ENCODE assay signal across 9 cellular contexts in the genomic region with DNA sequence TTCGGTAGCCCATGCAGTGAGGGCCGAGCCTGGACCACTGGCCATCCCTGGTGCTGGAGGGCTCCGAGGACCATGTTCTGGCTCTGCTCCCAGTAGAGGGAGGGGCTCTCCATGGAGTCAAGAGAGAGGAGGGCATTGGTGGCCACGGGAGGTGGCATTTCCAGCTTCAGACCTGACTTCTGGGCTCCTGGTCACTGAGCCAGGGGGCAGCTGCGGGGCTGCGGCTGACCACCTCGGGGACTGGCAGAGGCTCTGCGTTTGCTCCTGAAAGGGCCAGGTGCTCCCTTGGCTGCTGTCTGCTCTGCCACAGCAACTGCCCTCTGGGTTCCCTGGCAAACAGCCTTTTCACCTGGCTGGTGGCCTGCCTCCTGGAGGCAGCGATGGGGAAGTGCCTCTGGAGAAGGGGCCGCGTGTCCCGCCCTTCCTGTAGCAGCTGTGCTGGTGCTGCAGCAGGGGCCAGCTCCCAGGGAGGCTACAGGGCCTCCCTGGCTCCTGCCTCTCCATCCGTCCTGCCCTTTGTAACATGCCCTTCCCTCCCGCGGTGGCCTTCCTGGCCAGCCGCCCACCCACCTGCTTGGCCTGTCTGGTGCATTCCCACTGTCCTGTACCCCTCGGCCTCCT.
DNase-seq lines count a peak whose midpoint lies in the region; ATAC-seq and TF ChIP-seq lines count a peak whose summit lies in the region.
"Had no signal": no experiment of that assay in that cellular context is flagged by ENCODE, and none has a peak within 500 bp of the region (broad histone marks: within the 10 kb centered on the region; RNA-seq: fewer than 3 reads in every experiment).

No MANE protein-coding gene starts in this region.

- H3K9me3 ChIP-seq in A673 (ENCODE audit: low read depth, low read length, poor library complexity, severe bottlenecking) = no peaks in the 10 kb centered on the region
- H3K9me3 ChIP-seq in Peyer's patch = no peaks in the 10 kb centered on the region
- H3K9me3 ChIP-seq in iPS-15b (ENCODE audit: control insufficient read depth, insufficient read depth, low read length) = no peaks in the 10 kb centered on the region
- H3K9me3 ChIP-seq: psoas muscle had no signal

- H3K36me3 ChIP-seq in A673 (ENCODE audit: insufficient read depth, low read length, poor library complexity, severe bottlenecking) (no peaks in the 10 kb centered on the region), Peyer's patch (no peaks in the 10 kb centered on the region), iPS-15b (ENCODE audit: control insufficient read depth, insufficient read depth, low read length) (peaks cover 12% of the 10 kb centered on the region)

- POLR2A ChIA-PET in A673 (lab: Charles Lee; ENCODE audit: low non-redundant PET) = no interaction called here

- DNase-seq in A673 (ENCODE audit: low spot score) (peak; percentile 56), GM13977 (ENCODE audit: low spot score) (no peak), Peyer's patch (peak in 2 of 3 donors; percentile 4 to 45), KG1 (lab: John Stamatoyannopoulos, UW) (no peak), GF-D8 (lab: John Stamatoyannopoulos, UW) (no peak), EL (no peak)

- no peak overlapping the region for H3K9ac ChIP-seq in iPS-15b (ENCODE audit: low read depth, low read length)

- H3K27me3 ChIP-seq in A673 (replicated peaks; ENCODE audit: insufficient read depth, low read depth, low read length, poor library complexity) (peaks cover 43% of the 10 kb centered on the region), Peyer's patch (peaks cover 0 to 13% of the 10 kb centered on the region in 2 donors), iPS-15b (ENCODE audit: control insufficient read depth, insufficient read depth, low read length) (peaks cover 2% of the 10 kb centered on the region)

- intact Hi-C loops in A673 (cut with micrococcal nuclease; ENCODE audit: unreplicated experiment) = no loop called here

- CTCF ChIA-PET in A673 (lab: Charles Lee) = no interaction called here

- BruUV-seq in A673 (replicated peaks; lab: Mats Ljungman, UMichigan) = no TSS peak

- TF ChIP-seq CTCF in A673 (conservative IDR thresholded peaks at IDR 0.05; ENCODE audit: low read depth, low read length) (peak; percentile 58), GM13977 (IDR thresholded peaks at IDR 0.05; ENCODE audit: extremely low read depth, insufficient read depth, missing control alignments) (peak; percentile 54), Peyer's patch (IDR thresholded peaks at IDR 0.05) (peak in 3 of 6 experiments; percentile 13 to 18 (median 17))

- H3K4me3 ChIP-seq in A673 (ENCODE audit: low read depth, low read length, poor library complexity, severe bottlenecking) (no peak overlapping the region), Peyer's patch (no peak overlapping the region), iPS-15b (ENCODE audit: low read depth, low read length) (peak overlapping the region; percentile 39)
- H3K4me3 ChIP-seq: psoas muscle had no signal

- H3K27ac ChIP-seq in A673 (ENCODE audit: low read depth, low read length, poor library complexity, severe bottlenecking) = no peak overlapping the region
- no peak overlapping the region for H3K27ac ChIP-seq in Peyer's patch
- H3K27ac ChIP-seq: psoas muscle had no signal

- H3K4me1 ChIP-seq in A673 (ENCODE audit: insufficient read depth, low read length, poor library complexity, severe bottlenecking) = no peaks in the 10 kb centered on the region
- peaks cover 0 to 9% (median 0%) of the 10 kb centered on the region in 4 donors for H3K4me1 ChIP-seq in Peyer's patch
- no peaks in the 10 kb centered on the region for H3K4me1 ChIP-seq in iPS-15b (ENCODE audit: control insufficient read depth, insufficient read depth, low read length)
- H3K4me1 ChIP-seq: psoas muscle had no signal

- in situ Hi-C loops in GM13977 (cut with MboI; ENCODE audit: low pct_unique_long_range_greater_than_20kb, low sequenced_read_pairs, unreplicated experiment) = no loop called here

- no peak for TF ChIP-seq POLR2A in Peyer's patch (IDR thresholded peaks at IDR 0.05)

- ATAC-seq in HG03460 (IDR thresholded peaks at IDR 0.05; ENCODE audit: unreplicated experiment) = no peak
- ATAC-seq: psoas muscle had no signal

Comparison
In these comparisons a context has a peak if more than half of its experiments do, and no peak if none do; other contexts are left out.
1. DNase-seq: peak in A673 (single experiment) and Peyer's patch (2 of 3); none in GM13977 (single experiment), KG1 (single experiment), GF-D8 (single experiment) and EL (single experiment).